ENCODE assay signal across 9 cellular contexts in genomic region chr4:123588631-123589223, GRCh38.
DNase-seq lines count a peak whose midpoint lies in the region; ATAC-seq, FAIRE-seq and TF ChIP-seq lines count a peak whose summit lies in the region.
"Had no signal": no experiment of that assay in that cellular context is flagged by ENCODE, and none has a peak within 500 bp of the region (broad histone marks: within the 10 kb centered on the region; RNA-seq: fewer than 3 reads in every experiment).

No MANE protein-coding gene starts in this region.

- no peaks in the 10 kb centered on the region for H3K9me3 ChIP-seq in Caco-2
- H3K9me3 ChIP-seq in naive thymus-derived CD4-positive, alpha-beta T cell (ENCODE audit: control insufficient read depth in 2 of 3, low read length in 3 of 3): no peaks in the 10 kb centered on the region

- no peak overlapping the region for H3K27ac Mint-ChIP-seq in Caco-2 (ENCODE audit: unreplicated experiment)
- H3K27ac Mint-ChIP-seq in naive thymus-derived CD4-positive, alpha-beta T cell: no peak overlapping the region

- no peaks in the 10 kb centered on the region for H3K36me3 ChIP-seq in Caco-2 (ENCODE audit: control insufficient read depth, insufficient read depth, low read length)
- H3K36me3 ChIP-seq in naive thymus-derived CD4-positive, alpha-beta T cell (ENCODE audit: control insufficient read depth in 2 of 3, insufficient read depth in 3 of 3, low read length in 3 of 3): no peaks in the 10 kb centered on the region

- FAIRE-seq in RCC 7860 (lab: Jason Lieb, UNC): no peak

- no peak overlapping the region for H3K27ac ChIP-seq in naive thymus-derived CD4-positive, alpha-beta T cell (ENCODE audit: low read depth, low read length)

- in situ Hi-C loops in astrocyte of the spinal cord (cut with HindIII; ENCODE audit: low sequenced_read_pairs): no loop called here

- peak; percentile 68 for ATAC-seq in GM21367 (IDR thresholded peaks at IDR 0.05; ENCODE audit: unreplicated experiment)
- peak; percentile 75 for ATAC-seq in HG03460 (IDR thresholded peaks at IDR 0.05; ENCODE audit: unreplicated experiment)
- peak; percentile 8 for ATAC-seq in naive thymus-derived CD4-positive, alpha-beta T cell

- CTCF ChIA-PET in Caco-2 (lab: Charles Lee): no interaction called here
- CTCF ChIA-PET in naive thymus-derived CD4-positive, alpha-beta T cell (lab: Charles Lee): no interaction called here

- H3K4me3 ChIP-seq in Caco-2 (ENCODE audit: low read depth, low read length): no peak overlapping the region
- H3K4me3 ChIP-seq in astrocyte of the spinal cord (ENCODE audit: low read depth, low read length): no peak overlapping the region
- no peak overlapping the region for H3K4me3 ChIP-seq in naive thymus-derived CD4-positive, alpha-beta T cell (ENCODE audit: low read length)

- DNase-seq in Caco-2 (no peak), astrocyte of the spinal cord (ENCODE audit: low read depth, low spot score) (peak; percentile 82), midbrain (lab: John Stamatoyannopoulos, UW) (no peak), RCC 7860 (ENCODE audit: low spot score) (no peak), NCI-H1694 treated with DMSO at 0.1 percent for 48 hours (lab: John Stamatoyannopoulos, UW) (no peak)
- DNase-seq in naive thymus-derived CD4-positive, alpha-beta T cell: no peak

- H3K4me1 Mint-ChIP-seq in Caco-2 (ENCODE audit: low read depth, unreplicated experiment): peaks cover 6% of the 10 kb centered on the region
- H3K4me1 Mint-ChIP-seq in naive thymus-derived CD4-positive, alpha-beta T cell: peaks cover 0 to 14% (median 0%) of the 10 kb centered on the region in 7 donors

- peak overlapping the region; percentile 32 for H3K4me3 Mint-ChIP-seq in Caco-2 (ENCODE audit: unreplicated experiment)
- no peak overlapping the region for H3K4me3 Mint-ChIP-seq in naive thymus-derived CD4-positive, alpha-beta T cell

- no peaks in the 10 kb centered on the region for H3K27me3 Mint-ChIP-seq in Caco-2 (ENCODE audit: insufficient read depth, unreplicated experiment)
- peaks cover 0 to 8% (median 0%) of the 10 kb centered on the region in 5 donors for H3K27me3 Mint-ChIP-seq in naive thymus-derived CD4-positive, alpha-beta T cell
- H3K27me3 Mint-ChIP-seq: brain had no signal

- peaks cover 10% of the 10 kb centered on the region for H3K9me3 Mint-ChIP-seq in Caco-2 (ENCODE audit: unreplicated experiment)
- H3K9me3 Mint-ChIP-seq in naive thymus-derived CD4-positive, alpha-beta T cell: peaks cover 0 to 2% (median 0%) of the 10 kb centered on the region in 11 donors

- BruUV-seq in Caco-2 (replicated peaks; lab: Mats Ljungman, UMichigan): TSS peak; percentile 22

- peaks cover 19% of the 10 kb centered on the region for H3K4me1 ChIP-seq in Caco-2
- H3K4me1 ChIP-seq in naive thymus-derived CD4-positive, alpha-beta T cell (ENCODE audit: control insufficient read depth in 2 of 2, insufficient read depth in 2 of 2, low read length in 2 of 2): no peaks in the 10 kb centered on the region

- POLR2A ChIA-PET in Caco-2 (lab: Charles Lee): no interaction called here
- POLR2A ChIA-PET in naive thymus-derived CD4-positive, alpha-beta T cell (lab: Charles Lee): no interaction called here

- TF ChIP-seq CTCF in Caco-2 (IDR thresholded peaks at IDR 0.05; ENCODE audit: insufficient read depth in 1 of 2, low read depth in 1 of 2, low read length in 1 of 2, severe bottlenecking in 1 of 2, unreplicated experiment in 1 of 2) (no peak), astrocyte of the spinal cord (IDR thresholded peaks at IDR 0.05; ENCODE audit: low read depth, low read length) (no peak)

- no peaks in the 10 kb centered on the region for H3K27me3 ChIP-seq in Caco-2 (replicated peaks; ENCODE audit: control insufficient read depth, insufficient read depth, low read length)
- no peaks in the 10 kb centered on the region for H3K27me3 ChIP-seq in naive thymus-derived CD4-positive, alpha-beta T cell (ENCODE audit: control insufficient read depth in 2 of 2, insufficient read depth in 2 of 2, low read length in 2 of 2)

- peaks cover 5% of the 10 kb centered on the region for H3K36me3 Mint-ChIP-seq in Caco-2 (ENCODE audit: insufficient read depth, unreplicated experiment)
- H3K36me3 Mint-ChIP-seq in naive thymus-derived CD4-positive, alpha-beta T cell: peaks cover 0 to 7% (median 0%) of the 10 kb centered on the region in 5 donors
- H3K36me3 Mint-ChIP-seq: brain had no signal

- intact Hi-C loops in Caco-2 (cut with micrococcal nuclease; ENCODE audit: unreplicated experiment): no loop called here
- intact Hi-C loops in naive thymus-derived CD4-positive, alpha-beta T cell (cut with micrococcal nuclease): no loop called here

Comparison
In these comparisons a context has a peak if more than half of its experiments do, and no peak if none do; other contexts are left out.
1. ATAC-seq: peak in every context shown above with its lines; median percentile 75 in HG03460; 68 in GM21367; 8 in naive thymus-derived CD4-positive, alpha-beta T cell.